ENCODE assay signal across 28 cellular contexts in genomic region chr2:173064231-173064805, GRCh38. TPM values are rescaled to one million over a fixed set of nuclear protein-coding genes. Genes with fewer than 3 reads are reported as not detected.
A peak's percentile ranks its signal among the peaks of the same experiment; 100 is the strongest.
DNase-seq lines count a peak whose midpoint lies in the region; ATAC-seq, FAIRE-seq and TF ChIP-seq lines count a peak whose summit lies in the region.
"Had no signal": no experiment of that assay in that cellular context is flagged by ENCODE, and none has a peak within 500 bp of the region (broad histone marks: within the 10 kb centered on the region; RNA-seq: fewer than 3 reads in every experiment).

No MANE protein-coding gene starts in this region.

- H3K27me3 ChIP-seq in AG04450 (ENCODE audit: control insufficient read depth, insufficient read depth, low read length) = no peaks in the 10 kb centered on the region
- no peaks in the 10 kb centered on the region for H3K27me3 ChIP-seq in GM23248 (replicated peaks; ENCODE audit: insufficient read depth)
- H3K27me3 ChIP-seq: MG63, tibial artery had no signal

- peak; percentile 64 for DNase-seq in AG04450 (ENCODE audit: low read depth, low spot score)
- DNase-seq in GM23248 = peak; percentile 48
- DNase-seq in epithelial cell of prostate (ENCODE audit: low read depth, low spot score) = peak; percentile 57
- no peak for DNase-seq in left lobe of liver (ENCODE audit: low spot score)
- no peak for DNase-seq in endothelial cell (ENCODE audit: low spot score)
- no peak for DNase-seq in activated CD8-positive, alpha-beta memory T cell treated with anti-CD3 and anti-CD28 coated beads, Interleukin-2, amount 10 ng/mL, durations not matched to agents 7 days and 5 days
- no peak for DNase-seq in NCI-H2171 (lab: John Stamatoyannopoulos, UW)
- no peak for DNase-seq in GM19239 (ENCODE audit: insufficient read length, low spot score)
- DNase-seq: activated CD4-positive, alpha-beta T cell treated with anti-CD3 and anti-CD28 coated beads, Interleukin-2, amount 50 U/mL, for 4 hours; activated CD4-positive, CD25-positive, alpha-beta regulatory T cell; activated CD8-positive, alpha-beta memory T cell treated with anti-CD3 and anti-CD28 coated beads, Interleukin-2, amount 50 U/mL, for 48 hours; anterior cingulate cortex; foreskin fibroblast; KBM-7; left cardiac atrium; MG63; NCI-H1105 treated with DMSO at 0.1 percent for 48 hours; NCI-H2029 treated with DMSO at 0.1 percent for 48 hours; NCI-H345; NCI-H748 treated with DMSO at 0.1 percent for 48 hours; occipital lobe; RPMI8226; T-helper 1 cell; tibial artery had no signal

- peaks cover 14% of the 10 kb centered on the region; the same call in 1 of the 2 replicates for H3F3A ChIP-seq in GM23248 (ENCODE audit: insufficient read depth)

- peak overlapping the region; percentile 4 for H3K4me2 ChIP-seq in GM23248 (ENCODE audit: unreplicated experiment)

- POLR2A ChIA-PET in AG04450 (lab: Yijun Ruan, JAX) = interaction anchor here (0.6 to 0.9 kb wide), 3 partner anchors 10 to 101 kb away, joined by 3 to 8 read pairs (median 3); no protein-coding TSS in a partner anchor

- FAIRE-seq in GM19239 (lab: Jason Lieb, UNC) = no peak
- FAIRE-seq: GM12878 had no signal

- H3K4me1 Mint-ChIP-seq in endothelial cell (ENCODE audit: unreplicated experiment) = no peaks in the 10 kb centered on the region
- no peaks in the 10 kb centered on the region for H3K4me1 Mint-ChIP-seq in activated CD8-positive, alpha-beta memory T cell treated with anti-CD3 and anti-CD28 coated beads, Interleukin-2, amount 10 ng/mL, durations not matched to agents 7 days and 5 days
- H3K4me1 Mint-ChIP-seq: activated naive CD4-positive, alpha-beta T cell treated with anti-CD3 and anti-CD28 coated beads, Interleukin-2, amount 50 U/mL, for 24 hours had no signal

- ATAC-seq in left lobe of liver = peak; percentile 23
- ATAC-seq in activated CD8-positive, alpha-beta memory T cell treated with anti-CD3 and anti-CD28 coated beads, Interleukin-2, amount 10 ng/mL, durations not matched to agents 7 days and 5 days = no peak
- ATAC-seq: GM12878, HCT116 had no signal

- no peak overlapping the region for H3K4me3 Mint-ChIP-seq in endothelial cell (ENCODE audit: unreplicated experiment)
- H3K4me3 Mint-ChIP-seq in activated CD8-positive, alpha-beta memory T cell treated with anti-CD3 and anti-CD28 coated beads, Interleukin-2, amount 10 ng/mL, durations not matched to agents 7 days and 5 days = no peak overlapping the region
- H3K4me3 Mint-ChIP-seq: activated naive CD4-positive, alpha-beta T cell treated with anti-CD3 and anti-CD28 coated beads, Interleukin-2, amount 50 U/mL, for 24 hours had no signal

- in situ Hi-C loops in GM23248 (cut with MboI) = no loop called here

- H3K4me3 ChIP-seq in AG04450 (ENCODE audit: low read depth, low read length) = no peak overlapping the region
- H3K4me3 ChIP-seq in GM23248 = no peak overlapping the region
- H3K4me3 ChIP-seq: GM12878, MG63, tibial artery had no signal

- WGBS in GM23248 (ENCODE audit: low coverage in 1 of 2, low lambda C conversion rate in 2 of 2, missing lambda C conversion rate in 2 of 2), 2 experiments = 23 to 30% methylated on average over 3 of the region's 3 CpGs

- no peak overlapping the region for H3K27ac ChIP-seq in AG04450 (ENCODE audit: low read depth, low read length)
- no peak overlapping the region for H3K27ac ChIP-seq in GM23248
- peak overlapping the region; percentile 68 for H3K27ac ChIP-seq in epithelial cell of prostate
- H3K27ac ChIP-seq: C4-2B, tibial artery had no signal

- H3K9me3 ChIP-seq in AG04450 (ENCODE audit: control insufficient read depth, insufficient read depth, low read length) = no peaks in the 10 kb centered on the region
- no peaks in the 10 kb centered on the region for H3K9me3 ChIP-seq in GM23248 (ENCODE audit: low read depth)
- H3K9me3 ChIP-seq: MG63, tibial artery had no signal

- no peaks in the 10 kb centered on the region for H3K36me3 Mint-ChIP-seq in endothelial cell (ENCODE audit: low read depth, unreplicated experiment)
- no peaks in the 10 kb centered on the region for H3K36me3 Mint-ChIP-seq in activated CD8-positive, alpha-beta memory T cell treated with anti-CD3 and anti-CD28 coated beads, Interleukin-2, amount 10 ng/mL, durations not matched to agents 7 days and 5 days
- H3K36me3 Mint-ChIP-seq: activated naive CD4-positive, alpha-beta T cell treated with anti-CD3 and anti-CD28 coated beads, Interleukin-2, amount 50 U/mL, for 24 hours had no signal

- H3K36me3 ChIP-seq in GM23248 (ENCODE audit: low read depth) = no peaks in the 10 kb centered on the region
- H3K36me3 ChIP-seq: MG63, tibial artery had no signal

- H3K79me2 ChIP-seq in GM23248 (ENCODE audit: insufficient read depth) = no peaks in the 10 kb centered on the region

- H3K4me1 ChIP-seq in GM23248 (ENCODE audit: insufficient read depth) = peaks cover 23% of the 10 kb centered on the region

- no peaks in the 10 kb centered on the region for H3K27me3 Mint-ChIP-seq in endothelial cell (ENCODE audit: unreplicated experiment)
- H3K27me3 Mint-ChIP-seq in activated CD8-positive, alpha-beta memory T cell treated with anti-CD3 and anti-CD28 coated beads, Interleukin-2, amount 10 ng/mL, durations not matched to agents 7 days and 5 days = peaks cover 52% of the 10 kb centered on the region

- CTCF ChIA-PET in AG04450 (lab: Charles Lee) = interaction anchor here (0.8 to 1.7 kb wide), 3 partner anchors 10 to 258 kb away, joined by 3 to 7 read pairs (median 5); no protein-coding TSS in a partner anchor
- CTCF ChIA-PET in activated CD8-positive, alpha-beta memory T cell treated with anti-CD3 and anti-CD28 coated beads, Interleukin-2, amount 10 ng/mL, durations not matched to agents 7 days and 5 days (lab: Charles Lee) = interaction anchor here (1.0 kb wide), 1 partner anchor 147 kb away, joined by 3 read pairs; no protein-coding TSS in a partner anchor

- no peaks in the 10 kb centered on the region for H3K9me3 Mint-ChIP-seq in endothelial cell (ENCODE audit: unreplicated experiment)
- H3K9me3 Mint-ChIP-seq in activated CD8-positive, alpha-beta memory T cell treated with anti-CD3 and anti-CD28 coated beads, Interleukin-2, amount 10 ng/mL, durations not matched to agents 7 days and 5 days (ENCODE audit: low read depth) = no peaks in the 10 kb centered on the region
- H3K9me3 Mint-ChIP-seq: activated naive CD4-positive, alpha-beta T cell treated with anti-CD3 and anti-CD28 coated beads, Interleukin-2, amount 50 U/mL, for 24 hours had no signal

- TF ChIP-seq CTCF in AG04450 (IDR thresholded peaks at IDR 0.05; ENCODE audit: low read depth, low read length) = no peak
- no peak for TF ChIP-seq CTCF in endothelial cell (IDR thresholded peaks at IDR 0.05; ENCODE audit: unreplicated experiment)

- H3K9me2 ChIP-seq in GM23248 (ENCODE audit: insufficient read depth) = no peaks in the 10 kb centered on the region

- H3K9ac ChIP-seq in GM23248 = no peak overlapping the region

- peak overlapping the region; percentile 28; the same call in 1 of the 2 replicates for H2AFZ ChIP-seq in GM23248

- no peaks in the 10 kb centered on the region for H4K20me1 ChIP-seq in GM23248 (ENCODE audit: insufficient read depth)

- no peak overlapping the region for H3K27ac Mint-ChIP-seq in endothelial cell (ENCODE audit: unreplicated experiment)
- no peak overlapping the region for H3K27ac Mint-ChIP-seq in activated CD8-positive, alpha-beta memory T cell treated with anti-CD3 and anti-CD28 coated beads, Interleukin-2, amount 10 ng/mL, durations not matched to agents 7 days and 5 days
- H3K27ac Mint-ChIP-seq: activated naive CD4-positive, alpha-beta T cell treated with anti-CD3 and anti-CD28 coated beads, Interleukin-2, amount 50 U/mL, for 24 hours had no signal

RNA-seq across cellular contexts. Expression of gene MAP3K20, which starts 11.3 kb away (rescaled TPM):
- polyA plus RNA-seq in AG04450 (2011; rRNA removed) (59.8 and 74.6 TPM in 2 replicates), GM23248 (2016; fragmentation: Nextera tagmentation; extraction: Ambion mirVana) (68.9 and 71.6 TPM in 2 replicates)
- polyA minus RNA-seq in AG04450 (2011; rRNA and poly(A)+ RNA removed) = 54.5 and 83.6 TPM in 2 replicates
- total RNA-seq in GM23248 (2014; rRNA removed; shearing (Covaris generic)) = 55.0 and 57.3 TPM in 2 replicates
- total RNA-seq in left lobe of liver (13.7 TPM), endothelial cell (ENCODE audit: unreplicated experiment) (11.8 TPM)
- total RNA-seq in activated CD8-positive, alpha-beta memory T cell treated with anti-CD3 and anti-CD28 coated beads, Interleukin-2, amount 10 ng/mL, durations not matched to agents 7 days and 5 days = 10 to 100 TPM; 11.4 to 16.1 TPM

Comparison
In these comparisons a context has a peak if more than half of its experiments do, and no peak if none do; other contexts are left out.
1. DNase-seq: peak in AG04450 (single experiment), GM23248 (single experiment) and epithelial cell of prostate (single experiment); none in left lobe of liver (single experiment), endothelial cell (single experiment), activated CD8-positive, alpha-beta memory T cell treated with anti-CD3 and anti-CD28 coated beads, Interleukin-2, amount 10 ng/mL, durations not matched to agents 7 days and 5 days (single experiment), NCI-H2171 (single experiment) and GM19239 (single experiment).